ENCODE assay signal across 8 cellular contexts in the genomic region with DNA sequence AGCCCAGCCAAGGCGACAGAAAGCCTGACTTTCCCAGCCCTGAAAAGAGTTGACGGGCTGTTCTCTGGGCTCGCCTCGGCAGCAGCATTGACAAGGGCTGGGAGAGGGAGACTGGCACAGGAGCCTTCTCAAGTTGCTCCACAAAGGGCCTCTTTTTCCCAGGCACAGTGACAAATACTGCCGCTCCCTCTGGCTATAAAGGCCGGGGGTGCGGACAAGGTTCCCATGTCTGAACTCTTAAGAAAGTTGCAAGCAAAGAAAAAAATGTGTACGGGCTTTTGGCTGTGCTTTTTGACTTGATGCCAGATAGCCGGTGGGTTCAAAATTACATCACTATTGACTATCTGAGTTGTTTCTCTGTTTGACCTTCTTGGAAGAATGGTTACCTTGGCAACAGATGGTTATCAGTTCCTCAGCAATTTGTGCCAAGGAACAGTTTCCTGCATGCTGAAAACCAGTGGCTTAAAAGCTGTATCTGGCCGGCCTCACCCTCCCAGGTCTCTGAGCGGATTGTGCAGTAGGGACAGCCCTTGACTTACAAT.
DNase-seq lines count a peak whose midpoint lies in the region; ATAC-seq and TF ChIP-seq lines count a peak whose summit lies in the region.

No MANE protein-coding gene starts in this region.

- TF ChIP-seq EP300 in esophagus muscularis mucosa (IDR thresholded peaks at IDR 0.05), result no peak

- 38% methylated on average over 11 of the region's 11 CpGs for WGBS in esophagus muscularis mucosa

- DNase-seq in COLO829 (ENCODE audit: low spot score) (peak; percentile 98), Peyer's patch (peak in 2 of 3 donors; percentile 63 to 70), esophagus muscularis mucosa (ENCODE audit: extremely low spot score) (no peak), nucleus accumbens (lab: John Stamatoyannopoulos, UW) (peak in 50 of 56 donors; percentile 10 to 90 (median 54)), SW480 (ENCODE audit: low spot score) (no peak), GM20000 (ENCODE audit: low spot score) (no peak)
- DNase-seq in T-helper 2 cell treated with Interferon-gamma antibody and Interleukin-4, amounts not matched to agents 5 μg/mL and 100 μg/mL, for 36 hours (ENCODE audit: low spot score), result no peak

- intact Hi-C loops in esophagus muscularis mucosa (cut with DNase I), result no loop called here

- H3K27me3 ChIP-seq in Peyer's patch (no peaks in the 10 kb centered on the region), esophagus muscularis mucosa (no peaks in the 10 kb centered on the region)

- TF ChIP-seq CTCF in Peyer's patch (IDR thresholded peaks at IDR 0.05) (no peak), esophagus muscularis mucosa (IDR thresholded peaks at IDR 0.05) (no peak), GM20000 (IDR thresholded peaks at IDR 0.05; ENCODE audit: extremely low read depth, missing control alignments) (no peak)

- H3K36me3 ChIP-seq in Peyer's patch (no peaks in the 10 kb centered on the region), esophagus muscularis mucosa (no peaks in the 10 kb centered on the region)

- no peak overlapping the region for H3K4me3 ChIP-seq in Peyer's patch
- no peak overlapping the region for H3K4me3 ChIP-seq in esophagus muscularis mucosa

- no peak overlapping the region for H3K4me3 Mint-ChIP-seq in T-helper 2 cell treated with Interferon-gamma antibody and Interleukin-4, amounts not matched to agents 5 μg/mL and 100 μg/mL, for 36 hours

- H3K4me1 ChIP-seq in Peyer's patch, result peaks cover 0 to 15% (median 0%) of the 10 kb centered on the region in 4 donors
- H3K4me1 ChIP-seq in esophagus muscularis mucosa, result peaks cover 12 to 36% (median 24%) of the 10 kb centered on the region in 4 donors

- no peak for ATAC-seq in GM18868 (IDR thresholded peaks at IDR 0.05; ENCODE audit: unreplicated experiment)

- peak overlapping the region in 2 of 4 donors; percentile 45 to 62 for H3K27ac ChIP-seq in Peyer's patch
- peak overlapping the region; percentile 10 to 56 (median 51) for H3K27ac ChIP-seq in esophagus muscularis mucosa (replicated peaks in 1 of 4)

- no peaks in the 10 kb centered on the region for H3K9me3 Mint-ChIP-seq in T-helper 2 cell treated with Interferon-gamma antibody and Interleukin-4, amounts not matched to agents 5 μg/mL and 100 μg/mL, for 36 hours

- no peaks in the 10 kb centered on the region for H3K9me3 ChIP-seq in Peyer's patch
- H3K9me3 ChIP-seq in esophagus muscularis mucosa, result no peaks in the 10 kb centered on the region

- H3K36me3 Mint-ChIP-seq in T-helper 2 cell treated with Interferon-gamma antibody and Interleukin-4, amounts not matched to agents 5 μg/mL and 100 μg/mL, for 36 hours (ENCODE audit: low read depth), result no peaks in the 10 kb centered on the region

- peaks cover 3% of the 10 kb centered on the region for H3K4me1 Mint-ChIP-seq in T-helper 2 cell treated with Interferon-gamma antibody and Interleukin-4, amounts not matched to agents 5 μg/mL and 100 μg/mL, for 36 hours (ENCODE audit: low read depth)

- H3K27me3 Mint-ChIP-seq in T-helper 2 cell treated with Interferon-gamma antibody and Interleukin-4, amounts not matched to agents 5 μg/mL and 100 μg/mL, for 36 hours (ENCODE audit: low read depth), result peaks cover 14% of the 10 kb centered on the region

- TF ChIP-seq POLR2A in Peyer's patch (IDR thresholded peaks at IDR 0.05) (no peak), esophagus muscularis mucosa (IDR thresholded peaks at IDR 0.05; ENCODE audit: low read depth) (no peak)

- H3K27ac Mint-ChIP-seq in T-helper 2 cell treated with Interferon-gamma antibody and Interleukin-4, amounts not matched to agents 5 μg/mL and 100 μg/mL, for 36 hours, result no peak overlapping the region

Comparison
In these comparisons a context has a peak if more than half of its experiments do, and no peak if none do; other contexts are left out.
1. DNase-seq: peak in COLO829 (single experiment), Peyer's patch (2 of 3) and nucleus accumbens (50 of 56); none in esophagus muscularis mucosa (single experiment), SW480 (single experiment), T-helper 2 cell treated with Interferon-gamma antibody and Interleukin-4, amounts not matched to agents 5 μg/mL and 100 μg/mL, for 36 hours (single experiment) and GM20000 (single experiment).